In the genomic region with DNA sequence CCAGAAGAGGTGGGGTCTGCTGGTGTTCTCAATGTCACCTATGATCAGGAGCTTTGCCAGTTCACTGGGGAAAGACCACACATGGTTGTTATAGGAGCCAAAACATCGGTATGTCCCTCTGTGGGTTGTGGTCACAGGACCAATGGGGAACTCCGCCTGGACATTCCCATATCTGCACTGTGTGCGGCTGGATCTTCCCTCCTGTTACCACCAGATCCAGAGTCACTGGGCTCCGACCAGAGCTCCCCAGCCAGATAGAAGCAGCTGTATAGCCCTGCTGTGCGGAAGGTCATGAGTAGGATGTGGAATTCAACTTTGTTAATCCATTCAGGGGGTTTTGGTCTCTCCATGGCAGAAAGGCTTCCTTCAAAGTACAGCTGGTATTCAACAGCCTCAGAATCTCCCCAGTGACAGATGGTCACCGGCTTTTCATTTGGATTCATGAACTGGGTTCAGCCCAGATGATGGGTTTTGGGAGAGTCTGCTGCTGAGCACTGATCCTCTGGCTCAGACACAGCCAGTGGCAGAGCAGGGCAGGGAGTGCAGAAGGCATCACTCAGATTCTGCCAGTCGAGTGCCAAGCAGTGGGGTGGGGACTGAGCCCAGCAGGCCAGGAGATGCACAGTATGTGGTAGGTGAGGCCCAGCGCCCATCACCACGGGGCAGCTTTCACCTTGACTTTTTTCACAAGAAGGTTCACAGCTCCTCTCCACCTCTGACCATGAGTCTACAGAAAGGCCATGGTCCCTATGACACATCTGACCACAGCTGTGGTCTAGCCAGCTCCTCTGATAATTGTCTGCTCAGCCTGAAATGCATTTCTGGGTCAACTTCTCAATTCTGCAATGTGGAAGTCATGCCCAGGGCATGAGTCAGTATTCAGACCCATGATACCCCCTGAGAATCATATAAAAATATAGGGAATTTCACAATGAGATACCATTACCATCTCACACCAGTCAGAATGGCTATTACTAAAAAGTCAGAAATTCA, we compare ENCODE assay signal across 1 cellular context.
TF ChIP-seq lines count a peak whose summit lies in the region.

No MANE protein-coding gene starts in this region.

TF ChIP-seq in GM23338, 12 proteins besides CTCF, POLR2A, EP300 and RAD21 (continued from another document):
- TF ChIP-seq, protein P1, sequence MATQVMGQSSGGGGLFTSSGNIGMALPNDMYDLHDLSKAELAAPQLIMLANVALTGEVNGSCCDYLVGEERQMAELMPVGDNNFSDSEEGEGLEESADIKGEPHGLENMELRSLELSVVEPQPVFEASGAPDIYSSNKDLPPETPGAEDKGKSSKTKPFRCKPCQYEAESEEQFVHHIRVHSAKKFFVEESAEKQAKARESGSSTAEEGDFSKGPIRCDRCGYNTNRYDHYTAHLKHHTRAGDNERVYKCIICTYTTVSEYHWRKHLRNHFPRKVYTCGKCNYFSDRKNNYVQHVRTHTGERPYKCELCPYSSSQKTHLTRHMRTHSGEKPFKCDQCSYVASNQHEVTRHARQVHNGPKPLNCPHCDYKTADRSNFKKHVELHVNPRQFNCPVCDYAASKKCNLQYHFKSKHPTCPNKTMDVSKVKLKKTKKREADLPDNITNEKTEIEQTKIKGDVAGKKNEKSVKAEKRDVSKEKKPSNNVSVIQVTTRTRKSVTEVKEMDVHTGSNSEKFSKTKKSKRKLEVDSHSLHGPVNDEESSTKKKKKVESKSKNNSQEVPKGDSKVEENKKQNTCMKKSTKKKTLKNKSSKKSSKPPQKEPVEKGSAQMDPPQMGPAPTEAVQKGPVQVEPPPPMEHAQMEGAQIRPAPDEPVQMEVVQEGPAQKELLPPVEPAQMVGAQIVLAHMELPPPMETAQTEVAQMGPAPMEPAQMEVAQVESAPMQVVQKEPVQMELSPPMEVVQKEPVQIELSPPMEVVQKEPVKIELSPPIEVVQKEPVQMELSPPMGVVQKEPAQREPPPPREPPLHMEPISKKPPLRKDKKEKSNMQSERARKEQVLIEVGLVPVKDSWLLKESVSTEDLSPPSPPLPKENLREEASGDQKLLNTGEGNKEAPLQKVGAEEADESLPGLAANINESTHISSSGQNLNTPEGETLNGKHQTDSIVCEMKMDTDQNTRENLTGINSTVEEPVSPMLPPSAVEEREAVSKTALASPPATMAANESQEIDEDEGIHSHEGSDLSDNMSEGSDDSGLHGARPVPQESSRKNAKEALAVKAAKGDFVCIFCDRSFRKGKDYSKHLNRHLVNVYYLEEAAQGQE (IDR thresholded peaks at IDR 0.05; ENCODE audit: unreplicated experiment): no peak
- TF ChIP-seq STAT1 (IDR thresholded peaks at IDR 0.05; ENCODE audit: unreplicated experiment) (no peak), POLR2AphosphoS5 (IDR thresholded peaks at IDR 0.05; ENCODE audit: low read depth) (no peak), EZH2 (IDR thresholded peaks at IDR 0.05; ENCODE audit: low read depth, unreplicated experiment) (no peak), ZNF331 (CRISPR knock-in tag; IDR thresholded peaks at IDR 0.05; ENCODE audit: low read depth) (no peak), EZH2phosphoT487 (IDR thresholded peaks at IDR 0.05; ENCODE audit: unreplicated experiment) (no peak), CREB1 (CRISPR knock-in tag; IDR thresholded peaks at IDR 0.05; ENCODE audit: low read depth) (no peak), ZNF114 (CRISPR knock-in tag; IDR thresholded peaks at IDR 0.05) (no peak)
- TF ChIP-seq, protein P2, sequence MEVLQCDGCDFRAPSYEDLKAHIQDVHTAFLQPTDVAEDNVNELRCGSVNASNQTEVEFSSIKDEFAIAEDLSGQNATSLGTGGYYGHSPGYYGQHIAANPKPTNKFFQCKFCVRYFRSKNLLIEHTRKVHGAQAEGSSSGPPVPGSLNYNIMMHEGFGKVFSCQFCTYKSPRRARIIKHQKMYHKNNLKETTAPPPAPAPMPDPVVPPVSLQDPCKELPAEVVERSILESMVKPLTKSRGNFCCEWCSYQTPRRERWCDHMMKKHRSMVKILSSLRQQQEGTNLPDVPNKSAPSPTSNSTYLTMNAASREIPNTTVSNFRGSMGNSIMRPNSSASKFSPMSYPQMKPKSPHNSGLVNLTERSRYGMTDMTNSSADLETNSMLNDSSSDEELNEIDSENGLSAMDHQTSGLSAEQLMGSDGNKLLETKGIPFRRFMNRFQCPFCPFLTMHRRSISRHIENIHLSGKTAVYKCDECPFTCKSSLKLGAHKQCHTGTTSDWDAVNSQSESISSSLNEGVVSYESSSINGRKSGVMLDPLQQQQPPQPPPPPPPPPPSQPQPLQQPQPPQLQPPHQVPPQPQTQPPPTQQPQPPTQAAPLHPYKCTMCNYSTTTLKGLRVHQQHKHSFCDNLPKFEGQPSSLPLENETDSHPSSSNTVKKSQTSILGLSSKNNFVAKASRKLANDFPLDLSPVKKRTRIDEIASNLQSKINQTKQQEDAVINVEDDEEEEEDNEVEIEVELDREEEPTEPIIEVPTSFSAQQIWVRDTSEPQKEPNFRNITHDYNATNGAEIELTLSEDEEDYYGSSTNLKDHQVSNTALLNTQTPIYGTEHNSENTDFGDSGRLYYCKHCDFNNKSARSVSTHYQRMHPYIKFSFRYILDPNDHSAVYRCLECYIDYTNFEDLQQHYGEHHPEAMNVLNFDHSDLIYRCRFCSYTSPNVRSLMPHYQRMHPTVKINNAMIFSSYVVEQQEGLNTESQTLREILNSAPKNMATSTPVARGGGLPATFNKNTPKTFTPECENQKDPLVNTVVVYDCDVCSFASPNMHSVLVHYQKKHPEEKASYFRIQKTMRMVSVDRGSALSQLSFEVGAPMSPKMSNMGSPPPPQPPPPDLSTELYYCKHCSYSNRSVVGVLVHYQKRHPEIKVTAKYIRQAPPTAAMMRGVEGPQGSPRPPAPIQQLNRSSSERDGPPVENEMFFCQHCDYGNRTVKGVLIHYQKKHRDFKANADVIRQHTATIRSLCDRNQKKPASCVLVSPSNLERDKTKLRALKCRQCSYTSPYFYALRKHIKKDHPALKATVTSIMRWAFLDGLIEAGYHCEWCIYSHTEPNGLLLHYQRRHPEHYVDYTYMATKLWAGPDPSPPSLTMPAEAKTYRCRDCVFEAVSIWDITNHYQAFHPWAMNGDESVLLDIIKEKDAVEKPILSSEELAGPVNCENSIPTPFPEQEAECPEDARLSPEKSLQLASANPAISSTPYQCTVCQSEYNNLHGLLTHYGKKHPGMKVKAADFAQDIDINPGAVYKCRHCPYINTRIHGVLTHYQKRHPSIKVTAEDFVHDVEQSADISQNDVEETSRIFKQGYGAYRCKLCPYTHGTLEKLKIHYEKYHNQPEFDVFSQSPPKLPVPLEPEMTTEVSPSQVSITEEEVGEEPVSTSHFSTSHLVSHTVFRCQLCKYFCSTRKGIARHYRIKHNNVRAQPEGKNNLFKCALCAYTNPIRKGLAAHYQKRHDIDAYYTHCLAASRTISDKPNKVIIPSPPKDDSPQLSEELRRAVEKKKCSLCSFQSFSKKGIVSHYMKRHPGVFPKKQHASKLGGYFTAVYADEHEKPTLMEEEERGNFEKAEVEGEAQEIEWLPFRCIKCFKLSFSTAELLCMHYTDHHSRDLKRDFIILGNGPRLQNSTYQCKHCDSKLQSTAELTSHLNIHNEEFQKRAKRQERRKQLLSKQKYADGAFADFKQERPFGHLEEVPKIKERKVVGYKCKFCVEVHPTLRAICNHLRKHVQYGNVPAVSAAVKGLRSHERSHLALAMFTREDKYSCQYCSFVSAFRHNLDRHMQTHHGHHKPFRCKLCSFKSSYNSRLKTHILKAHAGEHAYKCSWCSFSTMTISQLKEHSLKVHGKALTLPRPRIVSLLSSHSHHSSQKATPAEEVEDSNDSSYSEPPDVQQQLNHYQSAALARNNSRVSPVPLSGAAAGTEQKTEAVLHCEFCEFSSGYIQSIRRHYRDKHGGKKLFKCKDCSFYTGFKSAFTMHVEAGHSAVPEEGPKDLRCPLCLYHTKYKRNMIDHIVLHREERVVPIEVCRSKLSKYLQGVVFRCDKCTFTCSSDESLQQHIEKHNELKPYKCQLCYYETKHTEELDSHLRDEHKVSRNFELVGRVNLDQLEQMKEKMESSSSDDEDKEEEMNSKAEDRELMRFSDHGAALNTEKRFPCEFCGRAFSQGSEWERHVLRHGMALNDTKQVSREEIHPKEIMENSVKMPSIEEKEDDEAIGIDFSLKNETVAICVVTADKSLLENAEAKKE (CRISPR knock-in tag; IDR thresholded peaks at IDR 0.05): no peak
